27 cellular contexts compared by ENCODE assay signal in the genomic region with DNA sequence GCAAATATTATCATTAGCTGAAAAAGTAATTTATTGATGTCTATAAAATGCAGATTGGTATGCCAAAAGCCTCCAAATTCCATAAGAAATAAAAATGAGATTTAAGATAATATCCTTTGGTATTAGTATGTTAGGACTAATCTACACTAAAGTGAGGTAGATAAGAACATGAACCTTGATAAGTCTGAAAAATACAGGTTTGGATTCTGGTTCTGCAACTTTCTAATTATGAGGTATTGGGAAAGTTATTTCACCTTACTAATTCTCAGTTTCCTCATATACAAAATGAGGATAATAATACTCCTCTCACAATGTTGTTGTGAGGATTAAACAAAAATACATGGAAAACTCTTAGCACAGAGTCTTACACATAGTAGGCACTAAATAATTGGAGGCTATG.
"Had no signal": no experiment of that assay in that cellular context is flagged by ENCODE, and none has a peak within 500 bp of the region (broad histone marks: within the 10 kb centered on the region; RNA-seq: fewer than 3 reads in every experiment).

No MANE protein-coding gene starts in this region.

- H3K4me3 ChIP-seq: colonic mucosa, coronary artery, dorsolateral prefrontal cortex, esophagus muscularis mucosa, esophagus squamous epithelium, gastrocnemius medialis, gastroesophageal sphincter, heart left ventricle, heart right ventricle had no signal

- DNase-seq: colonic mucosa; cortex of kidney; dermis blood vessel endothelial cell; dorsolateral prefrontal cortex; effector CD4-positive, alpha-beta T cell; effector CD8-positive, alpha-beta T cell; effector memory CD4-positive, alpha-beta T cell; effector memory CD8-positive, alpha-beta T cell; endodermal cell; erythroblast; esophagus squamous epithelium; foreskin fibroblast; foreskin keratinocyte; foreskin melanocyte; gastrocnemius medialis; glutamatergic neuron; head of caudate nucleus; heart left ventricle; heart right ventricle had no signal

- H3K27me3 ChIP-seq: colonic mucosa, dorsolateral prefrontal cortex, esophagus muscularis mucosa, esophagus squamous epithelium, foreskin keratinocyte, gastrocnemius medialis, gastroesophageal sphincter, heart left ventricle, heart right ventricle had no signal

- H3K36me3 ChIP-seq: colonic mucosa, esophagus muscularis mucosa, esophagus squamous epithelium, gastrocnemius medialis, gastroesophageal sphincter, heart left ventricle, heart right ventricle had no signal

- H3K27ac ChIP-seq: colonic mucosa, coronary artery, dorsolateral prefrontal cortex, epithelial cell of prostate, esophagus muscularis mucosa, esophagus squamous epithelium, foreskin keratinocyte, gastrocnemius medialis, gastroesophageal sphincter, heart left ventricle, heart right ventricle had no signal

- FAIRE-seq: endometrium, endothelial cell of umbilical vein, frontal cortex had no signal

- ATAC-seq: effector memory CD8-positive, alpha-beta T cell; esophagus mucosa; foreskin keratinocyte; gastrocnemius medialis; gastroesophageal sphincter; heart left ventricle; heart right ventricle had no signal

- H3K4me1 ChIP-seq: colonic mucosa, esophagus muscularis mucosa, esophagus squamous epithelium, foreskin keratinocyte, gastrocnemius medialis, gastroesophageal sphincter, heart left ventricle, heart right ventricle had no signal

- H3K9me3 ChIP-seq: colonic mucosa, esophagus muscularis mucosa, esophagus squamous epithelium, gastrocnemius medialis, gastroesophageal sphincter, heart left ventricle had no signal
